In the genomic region with DNA sequence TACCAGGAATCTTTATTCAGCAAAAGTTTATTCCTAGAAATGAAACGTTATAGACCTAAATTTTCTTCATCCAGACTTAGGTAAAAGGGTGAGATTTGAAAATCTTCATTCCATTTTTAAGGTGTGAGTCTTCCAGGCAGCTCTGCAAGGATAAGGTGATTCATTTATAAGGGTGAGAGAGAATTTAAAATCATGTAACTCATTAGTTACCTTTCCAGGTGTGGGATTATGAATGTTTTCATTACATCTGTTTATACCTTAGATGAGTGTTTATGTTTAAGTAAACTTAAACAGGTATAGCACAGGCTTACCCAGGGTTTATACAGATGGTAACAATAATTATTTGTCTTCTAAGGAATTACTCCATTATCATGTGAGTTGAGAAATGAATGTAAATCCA, we compare ENCODE assay signal across 15 cellular contexts. TPM values are rescaled to one million over a fixed set of nuclear protein-coding genes. Genes with fewer than 3 reads are reported as not detected.
A peak's percentile ranks its signal among the peaks of the same experiment; 100 is the strongest.
DNase-seq lines count a peak whose midpoint lies in the region; ATAC-seq and TF ChIP-seq lines count a peak whose summit lies in the region.
"Had no signal": no experiment of that assay in that cellular context is flagged by ENCODE, and none has a peak within 500 bp of the region (broad histone marks: within the 10 kb centered on the region; RNA-seq: fewer than 3 reads in every experiment).

No MANE protein-coding gene starts in this region.

- no peak overlapping the region for H2AFZ ChIP-seq in neuronal stem cell (ENCODE audit: low read length)

- ATAC-seq in GM21390 (IDR thresholded peaks at IDR 0.05; ENCODE audit: unreplicated experiment) (no peak), HG03159 (IDR thresholded peaks at IDR 0.05; ENCODE audit: unreplicated experiment) (no peak)

- H3K36me3 ChIP-seq in esophagus squamous epithelium = no peaks in the 10 kb centered on the region
- peaks cover 11 to 69% of the 10 kb centered on the region in 2 donors for H3K36me3 ChIP-seq in neuronal stem cell (replicated peaks in 1 of 2; ENCODE audit: control insufficient read depth in 2 of 2, insufficient read depth in 2 of 2, low read length in 2 of 2)
- H3K36me3 ChIP-seq in vagina = peaks cover 0 to 3% of the 10 kb centered on the region in 2 donors
- H3K36me3 ChIP-seq: left ventricle myocardium inferior, ovary had no signal

- H3K27me3 ChIP-seq in esophagus squamous epithelium (peaks cover 0 to 22% (median 0%) of the 10 kb centered on the region in 4 donors), neuronal stem cell (ENCODE audit: control insufficient read depth in 3 of 3, insufficient read depth in 3 of 3, low read depth in 1 of 3, low read length in 3 of 3) (no peaks in the 10 kb centered on the region), vagina (no peaks in the 10 kb centered on the region)
- H3K27me3 ChIP-seq: ovary had no signal

- peaks cover 14 to 51% (median 21%) of the 10 kb centered on the region in 3 donors for H3K4me1 ChIP-seq in esophagus squamous epithelium
- peaks cover 34 to 53% of the 10 kb centered on the region in 2 donors for H3K4me1 ChIP-seq in neuronal stem cell (ENCODE audit: control insufficient read depth in 2 of 2, insufficient read depth in 1 of 2, low read depth in 1 of 2, low read length in 2 of 2)
- H3K4me1 ChIP-seq in vagina = peaks cover 49% of the 10 kb centered on the region

- H2BK15ac ChIP-seq in neuronal stem cell (ENCODE audit: low read length) = no peak overlapping the region

- no peak overlapping the region for H3K18ac ChIP-seq in neuronal stem cell (ENCODE audit: low read length)

- H3K9me3 ChIP-seq in esophagus squamous epithelium (no peaks in the 10 kb centered on the region), neuronal stem cell (replicated peaks in 1 of 2; ENCODE audit: control insufficient read depth in 2 of 2, insufficient read depth in 1 of 2, low read depth in 1 of 2, low read length in 2 of 2) (peaks cover 0 to 12% of the 10 kb centered on the region in 2 donors), vagina (no peaks in the 10 kb centered on the region)
- H3K9me3 ChIP-seq: left ventricle myocardium inferior, ovary had no signal

- no peak overlapping the region for H4K91ac ChIP-seq in neuronal stem cell (ENCODE audit: low read depth, low read length, poor library complexity)

- no peaks in the 10 kb centered on the region for H3K79me1 ChIP-seq in neuronal stem cell (ENCODE audit: low read depth, low read length)

- H3K14ac ChIP-seq in neuronal stem cell (ENCODE audit: low read length) = no peak overlapping the region

- no peak overlapping the region for H3K23ac ChIP-seq in neuronal stem cell (ENCODE audit: low read depth, low read length, poor library complexity)

- intact Hi-C loops in esophagus squamous epithelium (cut with DNase I) = loop anchor here (10.0 kb wide), 1 partner anchor 128 kb away; a partner anchor contains a TSS
- intact Hi-C loops in vagina (cut with DNase I) = loop anchor here (5.0 kb wide), 1 partner anchor 196 kb away; no protein-coding TSS in a partner anchor

- H3K4me1 Mint-ChIP-seq in activated T-cell treated with anti-CD3 and anti-CD28 coated beads, Interleukin-2, amount 50 U/mL, for 24 hours (ENCODE audit: low read depth) = peaks cover 70% of the 10 kb centered on the region

- H3K4me3 ChIP-seq in esophagus squamous epithelium (peak overlapping the region in 2 of 4 donors; percentile 66 to 81), neuronal stem cell (ENCODE audit: low read length in 2 of 2) (peak overlapping the region; percentile 66 to 87), vagina (peak overlapping the region; percentile 79 to 94)

- no peak overlapping the region for H3K4me3 Mint-ChIP-seq in activated T-cell treated with anti-CD3 and anti-CD28 coated beads, Interleukin-2, amount 50 U/mL, for 24 hours

- no peak overlapping the region for H2BK120ac ChIP-seq in neuronal stem cell (ENCODE audit: low read depth, low read length)

- H3K27ac Mint-ChIP-seq in activated T-cell treated with anti-CD3 and anti-CD28 coated beads, Interleukin-2, amount 50 U/mL, for 24 hours = peak overlapping the region; percentile 48
- H3K27ac Mint-ChIP-seq: CD8-positive, alpha-beta memory T cell had no signal

- H3K9ac ChIP-seq in neuronal stem cell (ENCODE audit: low read depth, low read length, poor library complexity) = no peak overlapping the region

- TF ChIP-seq CTCF in esophagus squamous epithelium (IDR thresholded peaks at IDR 0.05) = no peak
- no peak for TF ChIP-seq CTCF in vagina (IDR thresholded peaks at IDR 0.05)

- peak overlapping the region; percentile 40 for H3K4me2 ChIP-seq in neuronal stem cell (ENCODE audit: insufficient read depth, low read length, poor library complexity, severe bottlenecking)

- H4K8ac ChIP-seq in neuronal stem cell (ENCODE audit: low read depth, low read length) = no peak overlapping the region

- no peaks in the 10 kb centered on the region for H3K9me3 Mint-ChIP-seq in activated T-cell treated with anti-CD3 and anti-CD28 coated beads, Interleukin-2, amount 50 U/mL, for 24 hours
- H3K9me3 Mint-ChIP-seq: CD8-positive, alpha-beta memory T cell had no signal

- H3K4ac ChIP-seq in neuronal stem cell (ENCODE audit: low read length) = no peak overlapping the region

- H3K36me3 Mint-ChIP-seq in activated T-cell treated with anti-CD3 and anti-CD28 coated beads, Interleukin-2, amount 50 U/mL, for 24 hours (ENCODE audit: low read depth) = no peaks in the 10 kb centered on the region
- H3K36me3 Mint-ChIP-seq: CD8-positive, alpha-beta memory T cell had no signal

- peaks cover 79% of the 10 kb centered on the region for H3K27me3 Mint-ChIP-seq in activated T-cell treated with anti-CD3 and anti-CD28 coated beads, Interleukin-2, amount 50 U/mL, for 24 hours

- 47 to 65% methylated on average over 1 of the region's 1 CpG for WGBS in esophagus squamous epithelium, 2 donors
- WGBS in neuronal stem cell (ENCODE audit: extremely low coverage in 2 of 2, insufficient read length in 2 of 2, insufficient replicate concordance in 1 of 2), 2 donors = no CpG with 5 or more reads among the region's 1 CpG

- no peak overlapping the region for H2BK12ac ChIP-seq in neuronal stem cell (ENCODE audit: low read length)

- no peak overlapping the region for H2BK5ac ChIP-seq in neuronal stem cell (ENCODE audit: low read length)

- TF ChIP-seq POLR2A in esophagus squamous epithelium (IDR thresholded peaks at IDR 0.05) = no peak
- TF ChIP-seq POLR2A in vagina (IDR thresholded peaks at IDR 0.05) = no peak

- H2AK5ac ChIP-seq in neuronal stem cell (ENCODE audit: low read depth, low read length) = no peak overlapping the region

- DNase-seq in activated T-cell treated with anti-CD3 and anti-CD28 coated beads, Interleukin-2, amount 50 U/mL, for 24 hours = no peak
- DNase-seq in activated T-cell treated with anti-CD3 and anti-CD28 coated beads for 4 hours = no peak
- no peak for DNase-seq in esophagus squamous epithelium (lab: John Stamatoyannopoulos, UW)
- no peak for DNase-seq in neuronal stem cell (ENCODE audit: low spot score)
- no peak for DNase-seq in vagina (ENCODE audit: extremely low spot score in 2 of 2)
- no peak for DNase-seq in effector CD8-positive, alpha-beta T cell (lab: John Stamatoyannopoulos, UW)
- DNase-seq: activated naive CD4-positive, alpha-beta T cell treated with Interleukin-2 at 50 U/mL for 16 hours; CD8-positive, alpha-beta memory T cell; left ventricle myocardium inferior; NCI-H1436 treated with DMSO at 0.1 percent for 48 hours; NCI-H446 treated with DMSO at 0.1 percent for 48 hours; ovary had no signal

- peak overlapping the region in 3 of 4 donors; percentile 3 to 80 (median 74) for H3K27ac ChIP-seq in esophagus squamous epithelium
- H3K27ac ChIP-seq in neuronal stem cell (replicated peaks; ENCODE audit: low read length) = no peak overlapping the region
- H3K27ac ChIP-seq in vagina = peak overlapping the region; percentile 92
- H3K27ac ChIP-seq: left ventricle myocardium inferior, ovary, VCaP had no signal

RNA-seq across cellular contexts. Expression of a gene that starts 2.8 kb away (rescaled TPM):
- total RNA-seq in esophagus squamous epithelium (10 to 100 TPM in 2 of 4 donors, 1 to 10 TPM in 2; 2.9 to 20.6 (median 9.4) TPM), vagina (40.3 TPM)
- polyA plus RNA-seq in neuronal stem cell (2013, experiment 1 of 2) = 287 TPM
- 281 TPM for polyA plus RNA-seq in neuronal stem cell (2013, experiment 2 of 2)
